Comparison of ENCODE assay signal across 8 cellular contexts in genomic region chr1:39574646-39575045, GRCh38. TPM values are rescaled to one million over a fixed set of nuclear protein-coding genes. Genes with fewer than 3 reads are reported as not detected.
DNase-seq lines count a peak whose midpoint lies in the region; ATAC-seq, FAIRE-seq and TF ChIP-seq lines count a peak whose summit lies in the region.

No MANE protein-coding gene starts in this region.

- peak overlapping the region; percentile 95 for H3K27ac Mint-ChIP-seq in activated T-cell treated with anti-CD3 and anti-CD28 coated beads, Interleukin-2, amount 50 U/mL, for 72 hours

- TF ChIP-seq RAD21 in A549 (conservative IDR thresholded peaks at IDR 0.05 in 1 of 2, IDR thresholded peaks at IDR 0.05 in 1 of 2), result no peak

- peaks cover 23% of the 10 kb centered on the region; the same call in 2 of the 3 replicates for H3K4me1 ChIP-seq in A549
- H3K4me1 ChIP-seq in skeletal muscle satellite cell (ENCODE audit: control insufficient read depth, insufficient read depth, low read length), result peaks cover 25% of the 10 kb centered on the region

- peaks cover 7 to 34% of the 10 kb centered on the region in 2 donors for H3K36me3 Mint-ChIP-seq in activated T-cell treated with anti-CD3 and anti-CD28 coated beads, Interleukin-2, amount 50 U/mL, for 72 hours (ENCODE audit: insufficient read depth in 2 of 2)

- peak overlapping the region; percentile 96 for H3K4me2 ChIP-seq in A549
- H3K4me2 ChIP-seq in skeletal muscle satellite cell (ENCODE audit: low read length), result peak overlapping the region; percentile 98

- no peak for TF ChIP-seq EP300 in A549 (IDR thresholded peaks at IDR 0.05)

- POLR2A ChIA-PET in A549 (lab: Yijun Ruan, JAX), result no interaction called here

- H3K9me3 Mint-ChIP-seq in activated T-cell treated with anti-CD3 and anti-CD28 coated beads, Interleukin-2, amount 50 U/mL, for 72 hours, result no peaks in the 10 kb centered on the region

- H3K36me3 ChIP-seq in skeletal muscle satellite cell (ENCODE audit: insufficient read depth, low read length), result peaks cover 60% of the 10 kb centered on the region

- ATAC-seq in A549, result peak in 1 of 2 experiments; percentile 22; a peak in 2 of 6 replicates
- ATAC-seq in activated T-cell treated with anti-CD3 and anti-CD28 coated beads, Interleukin-2, amount 50 U/mL, for 72 hours (replicated peaks in 1 of 2), result no peak
- no peak for ATAC-seq in HG02798 (IDR thresholded peaks at IDR 0.05; ENCODE audit: poor library complexity, unreplicated experiment)
- no peak for ATAC-seq in GM21576 (IDR thresholded peaks at IDR 0.05; ENCODE audit: unreplicated experiment)

- TF ChIP-seq POLR2A in A549 (IDR thresholded peaks at IDR 0.05; ENCODE audit: low read length), result no peak

- no peak for FAIRE-seq in A549 (lab: Jason Lieb, UNC)

- H3K9me3 ChIP-seq in A549 (no peaks in the 10 kb centered on the region), skeletal muscle satellite cell (replicated peaks; ENCODE audit: low read length) (no peaks in the 10 kb centered on the region)

- CTCF ChIA-PET in A549 (lab: Yijun Ruan, JAX), result interaction anchor here (1.0 to 3.0 kb wide), 2 partner anchors 29 to 31 kb away, joined by 4 to 13 read pairs; no protein-coding TSS in a partner anchor

- H3K27me3 Mint-ChIP-seq in activated T-cell treated with anti-CD3 and anti-CD28 coated beads, Interleukin-2, amount 50 U/mL, for 72 hours (ENCODE audit: low read depth), result no peaks in the 10 kb centered on the region

- H3K9ac ChIP-seq in skeletal muscle satellite cell (ENCODE audit: low read depth, low read length), result peak overlapping the region; percentile 98

- H3K4me3 ChIP-seq in A549, result peak overlapping the region; percentile 89
- H3K4me3 ChIP-seq in HL-60 (replicated peaks; ENCODE audit: insufficient read depth, low read length), result peak overlapping the region; percentile 87
- peak overlapping the region; percentile 86 for H3K4me3 ChIP-seq in skeletal muscle satellite cell (ENCODE audit: low read length)

- peak overlapping the region; percentile 93 to 96 for H3K4me3 Mint-ChIP-seq in activated T-cell treated with anti-CD3 and anti-CD28 coated beads, Interleukin-2, amount 50 U/mL, for 72 hours

- H3K27me3 ChIP-seq in HL-60 (ENCODE audit: insufficient read depth, poor library complexity, severe bottlenecking), result no peaks in the 10 kb centered on the region
- no peaks in the 10 kb centered on the region for H3K27me3 ChIP-seq in skeletal muscle satellite cell (ENCODE audit: control insufficient read depth, insufficient read depth, low read length)

- no peak for DNase-seq in A549 (ENCODE audit: low read depth in 1 of 2, low spot score in 1 of 2)
- peak in 1 of 2 experiments; percentile 35 for DNase-seq in HL-60 (ENCODE audit: low read depth in 1 of 2, low spot score in 1 of 2)
- DNase-seq in activated T-cell treated with anti-CD3 and anti-CD28 coated beads, Interleukin-2, amount 50 U/mL, for 72 hours, result no peak
- DNase-seq in hepatic stellate cell (ENCODE audit: low spot score), result peak; percentile 18
- no peak for DNase-seq in stimulated activated CD4-positive, alpha-beta T cell treated with anti-CD3 and anti-CD28 coated beads, Interleukin-12 subunit alpha, Interleukin-12 subunit beta, amount 100 ng/mL, for 4 hours

- no peak for TF ChIP-seq CTCF in A549 (IDR thresholded peaks at IDR 0.05)
- TF ChIP-seq CTCF in HL-60 (IDR thresholded peaks at IDR 0.05; ENCODE audit: insufficient read depth, low read length), result no peak

- 42% methylated on average over 5 of the region's 5 CpGs for WGBS in A549 (ENCODE audit: missing lambda C conversion rate)

- H3K4me1 Mint-ChIP-seq in activated T-cell treated with anti-CD3 and anti-CD28 coated beads, Interleukin-2, amount 50 U/mL, for 72 hours (ENCODE audit: low read depth), result peaks cover 50% of the 10 kb centered on the region

- peak overlapping the region; percentile 89 to 100; a peak in 4 of 6 replicates for H3K27ac ChIP-seq in A549
- H3K27ac ChIP-seq in HL-60 (replicated peaks), result peak overlapping the region; percentile 83

TF ChIP-seq in A549, 52 proteins besides CTCF, POLR2A, EP300 and RAD21:
- TF ChIP-seq E2F6 (IDR thresholded peaks at IDR 0.05; ENCODE audit: borderline replicate concordance, low read depth) (no peak), CHD4 (IDR thresholded peaks at IDR 0.05; ENCODE audit: borderline replicate concordance) (no peak), EHF (CRISPR knock-in tag; IDR thresholded peaks at IDR 0.05) (no peak), MAZ (IDR thresholded peaks at IDR 0.05; ENCODE audit: borderline replicate concordance, low read depth, low read length) (no peak), MAX (IDR thresholded peaks at IDR 0.05) (no peak), RFX5 (IDR thresholded peaks at IDR 0.05) (no peak), NFE2L2 (conservative IDR thresholded peaks at IDR 0.05; ENCODE audit: low read length) (no peak), CEBPB (IDR thresholded peaks at IDR 0.05) (no peak), NR3C1 (IDR thresholded peaks at IDR 0.05) (no peak), ZNF302 (CRISPR knock-in tag; IDR thresholded peaks at IDR 0.05) (no peak), CHD2 (IDR thresholded peaks at IDR 0.05; ENCODE audit: low read length, partially characterized antibody) (no peak), REST (IDR thresholded peaks at IDR 0.05) (no peak), HOXA7 (CRISPR knock-in tag; IDR thresholded peaks at IDR 0.05) (no peak), SMC3 (IDR thresholded peaks at IDR 0.05) (no peak), ZFP36 (IDR thresholded peaks at IDR 0.05; ENCODE audit: borderline replicate concordance, partially characterized antibody) (no peak), ESRRA (IDR thresholded peaks at IDR 0.05; ENCODE audit: borderline replicate concordance, low read length) (no peak), BCL3 (IDR thresholded peaks at IDR 0.05) (no peak), ATOH8 (CRISPR knock-in tag; IDR thresholded peaks at IDR 0.05; ENCODE audit: low read depth) (no peak), PHF8 (IDR thresholded peaks at IDR 0.05; ENCODE audit: borderline replicate concordance, low read depth) (no peak)

RNA-seq across cellular contexts. Expression of gene PABPC4, which starts 1.9 kb away (rescaled TPM):
- polyA plus RNA-seq in A549 (2011; rRNA removed), result 55.1 and 75.3 TPM in 2 replicates
- polyA plus RNA-seq in A549 (2012; cell fraction: cytosol; rRNA removed), result 69.6 and 78.9 TPM in 2 replicates
- 217 and 220 TPM in 2 replicates for polyA plus RNA-seq in A549 (2012; cell fraction: nucleus; rRNA removed)
- 131 to 138 TPM (median 131 TPM) in 3 replicates for polyA plus RNA-seq in A549 (2017; fragmentation: RNase III; extraction: RNeasy Plus Mini Kit Qiagen cat#74134 plus additional on column Dnase treatment)
- polyA minus RNA-seq in A549 (2011; rRNA and poly(A)+ RNA removed), result 116 and 132 TPM in 2 replicates
- 100 to 1,000 TPM; 333 to 424 TPM for total RNA-seq in activated T-cell treated with anti-CD3 and anti-CD28 coated beads, Interleukin-2, amount 50 U/mL, for 72 hours
- 155 and 180 TPM in 2 replicates for total RNA-seq in skeletal muscle satellite cell (2012; rRNA removed)
